2 cellular contexts compared by ENCODE assay signal in genomic region chr12:92049403-92049802, GRCh38.
TF ChIP-seq lines count a peak whose summit lies in the region.

No MANE protein-coding gene starts in this region.

TF ChIP-seq in HepG2, 621 proteins besides CTCF, POLR2A, EP300 and RAD21 (continued from another document):
- TF ChIP-seq RERE (CRISPR knock-in tag; IDR thresholded peaks at IDR 0.05; ENCODE audit: low read depth) = no peak
- TF ChIP-seq POGZ (CRISPR knock-in tag; IDR thresholded peaks at IDR 0.05) = no peak
- TF ChIP-seq ZNF564 (CRISPR knock-in tag; IDR thresholded peaks at IDR 0.05) = no peak
- TF ChIP-seq ZNF674 (CRISPR knock-in tag; IDR thresholded peaks at IDR 0.05; ENCODE audit: low read depth) = no peak
TF ChIP-seq in HepG2: peak in this region for 0.

TF ChIP-seq in GM23338, 12 proteins besides CTCF, POLR2A, EP300 and RAD21 (continued from another document):
- TF ChIP-seq ZNF462 (CRISPR knock-in tag; IDR thresholded peaks at IDR 0.05) (no peak), EZH2 (IDR thresholded peaks at IDR 0.05; ENCODE audit: low read depth, unreplicated experiment) (no peak), ETS1 (IDR thresholded peaks at IDR 0.05) (no peak), CREB1 (CRISPR knock-in tag; IDR thresholded peaks at IDR 0.05; ENCODE audit: low read depth) (no peak), STAT1 (IDR thresholded peaks at IDR 0.05; ENCODE audit: unreplicated experiment) (no peak), NANOG (IDR thresholded peaks at IDR 0.05; ENCODE audit: borderline replicate concordance) (no peak)
TF ChIP-seq in GM23338: peak in this region for 0.
